8 cellular contexts compared by ENCODE assay signal in genomic region chr4:54091637-54092404, GRCh38. TPM values are rescaled to one million over a fixed set of nuclear protein-coding genes. Genes with fewer than 3 reads are reported as not detected.
DNase-seq lines count a peak whose midpoint lies in the region; ATAC-seq and TF ChIP-seq lines count a peak whose summit lies in the region.

No MANE protein-coding gene starts in this region.

- intact Hi-C loops in activated CD4-positive, alpha-beta T cell treated with anti-CD3 and anti-CD28 coated beads, Interleukin-2, amount 10 ng/mL, durations not matched to agents 24 days and 14 days (cut with micrococcal nuclease) = loop anchor here (1.0 to 2.0 kb wide), 3 partner anchors 9 to 27 kb away; partner anchors contain the start of gene CHIC2

- H3K27ac Mint-ChIP-seq in activated CD4-positive, alpha-beta T cell treated with anti-CD3 and anti-CD28 coated beads, Interleukin-2, amount 10 ng/mL, durations not matched to agents 24 days and 14 days = no peak overlapping the region

- peaks cover 0 to 26% (median 11%) of the 10 kb centered on the region in 4 donors for H3K4me1 ChIP-seq in liver (ENCODE audit: control insufficient read depth in 4 of 4, insufficient read depth in 4 of 4, low read length in 3 of 4)

- no peaks in the 10 kb centered on the region for H3K9me3 ChIP-seq in liver (ENCODE audit: control insufficient read depth in 4 of 4, low read length in 3 of 4)

- H3K9ac ChIP-seq in liver (ENCODE audit: low read depth in 1 of 2, low read length in 2 of 2) = peak overlapping the region; percentile 67 to 86

- H3K36me3 ChIP-seq in liver (ENCODE audit: control insufficient read depth in 4 of 4, insufficient read depth in 3 of 4, low read depth in 1 of 4, low read length in 3 of 4) = no peaks in the 10 kb centered on the region

- peaks cover 21% of the 10 kb centered on the region for H3K4me1 Mint-ChIP-seq in activated CD4-positive, alpha-beta T cell treated with anti-CD3 and anti-CD28 coated beads, Interleukin-2, amount 10 ng/mL, durations not matched to agents 24 days and 14 days

- H3K27me3 Mint-ChIP-seq in activated CD4-positive, alpha-beta T cell treated with anti-CD3 and anti-CD28 coated beads, Interleukin-2, amount 10 ng/mL, durations not matched to agents 24 days and 14 days = peaks cover 77% of the 10 kb centered on the region

- H3K4me3 ChIP-seq in liver (ENCODE audit: low read depth in 1 of 3, low read length in 3 of 3) = peak overlapping the region; percentile 49 to 59 (median 52)

- H3K27me3 ChIP-seq in liver (ENCODE audit: control insufficient read depth in 4 of 4, insufficient read depth in 4 of 4, low read length in 3 of 4) = peaks cover 0 to 3% (median 0%) of the 10 kb centered on the region in 4 donors

- H3K36me3 Mint-ChIP-seq in activated CD4-positive, alpha-beta T cell treated with anti-CD3 and anti-CD28 coated beads, Interleukin-2, amount 10 ng/mL, durations not matched to agents 24 days and 14 days (ENCODE audit: low read depth) = no peaks in the 10 kb centered on the region

- no peak for TF ChIP-seq POLR2A in GM18505 (IDR thresholded peaks at IDR 0.05; ENCODE audit: borderline replicate concordance, extremely low read depth, insufficient read depth, insufficient read length)

- WGBS in liver = under 1% methylated on average over 48 of the region's 48 CpGs

- peak overlapping the region; percentile 82 to 95 for H3K27ac ChIP-seq in liver (ENCODE audit: low read depth in 1 of 2, low read length in 2 of 2)

- H3K9me3 Mint-ChIP-seq in activated CD4-positive, alpha-beta T cell treated with anti-CD3 and anti-CD28 coated beads, Interleukin-2, amount 10 ng/mL, durations not matched to agents 24 days and 14 days = no peaks in the 10 kb centered on the region

- H3K4me3 Mint-ChIP-seq in activated CD4-positive, alpha-beta T cell treated with anti-CD3 and anti-CD28 coated beads, Interleukin-2, amount 10 ng/mL, durations not matched to agents 24 days and 14 days = peak overlapping the region; percentile 87

- DNase-seq in NCI-H2196 (lab: John Stamatoyannopoulos, UW; ENCODE audit: unreplicated experiment) (peak; percentile 19), dedifferentiated amniotic fluid mesenchymal stem cell (ENCODE audit: extremely low spot score) (peak; percentile 70), OCI-M1 (lab: John Stamatoyannopoulos, UW) (no peak)
- DNase-seq in activated CD4-positive, alpha-beta T cell treated with anti-CD3 and anti-CD28 coated beads, Interleukin-2, amount 10 ng/mL, durations not matched to agents 24 days and 14 days = peak; percentile 93
- peak; percentile 78 for DNase-seq in stimulated activated CD4-positive, alpha-beta T cell treated with anti-CD3 and anti-CD28 coated beads, Interleukin-4, amount 100 ng/mL, for 1 hour

- peak; percentile 5 to 36 for TF ChIP-seq RAD21 in liver (IDR thresholded peaks at IDR 0.05)

- no peak for TF ChIP-seq CTCF in liver (IDR thresholded peaks at IDR 0.05; ENCODE audit: low read depth, low read length, missing input control)

- ATAC-seq in GM18505 (IDR thresholded peaks at IDR 0.05; ENCODE audit: unreplicated experiment) (peak; percentile 68), HG02870 (IDR thresholded peaks at IDR 0.05; ENCODE audit: unreplicated experiment) (peak; percentile 71)

TF ChIP-seq in liver, 16 proteins besides CTCF, POLR2A, EP300 and RAD21:
- TF ChIP-seq ZBTB33 (IDR thresholded peaks at IDR 0.05) (peak; percentile 47), HNF4G (IDR thresholded peaks at IDR 0.05) (peak; percentile 7), HNF4A (conservative IDR thresholded peaks at IDR 0.05) (peak; percentile 44 to 49), SP1 (IDR thresholded peaks at IDR 0.05) (peak; percentile 57), TAF1 (conservative IDR thresholded peaks at IDR 0.05) (peak; percentile 60), YY1 (IDR thresholded peaks at IDR 0.05) (no peak), FOXA2 (IDR thresholded peaks at IDR 0.05) (no peak), JUND (IDR thresholded peaks at IDR 0.05) (no peak), REST (IDR thresholded peaks at IDR 0.05) (no peak), MAX (IDR thresholded peaks at IDR 0.05) (peak; percentile 48), FOXA1 (IDR thresholded peaks at IDR 0.05) (no peak), GABPA (IDR thresholded peaks at IDR 0.05 in 1 of 2, conservative IDR thresholded peaks at IDR 0.05 in 1 of 2) (no peak), NR2F2 (IDR thresholded peaks at IDR 0.05) (no peak), EGR1 (IDR thresholded peaks at IDR 0.05; ENCODE audit: low read depth in 2 of 2) (no peak), RXRA (IDR thresholded peaks at IDR 0.05) (peak in 1 of 2 donors; percentile 23)
- TF ChIP-seq, protein P1, sequence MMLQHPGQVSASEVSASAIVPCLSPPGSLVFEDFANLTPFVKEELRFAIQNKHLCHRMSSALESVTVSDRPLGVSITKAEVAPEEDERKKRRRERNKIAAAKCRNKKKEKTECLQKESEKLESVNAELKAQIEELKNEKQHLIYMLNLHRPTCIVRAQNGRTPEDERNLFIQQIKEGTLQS (IDR thresholded peaks at IDR 0.05) = no peak
TF ChIP-seq in liver: peak in this region for 7.

RNA-seq across cellular contexts. Expression of gene GSX2, which starts 8.1 kb away (rescaled TPM):
- total RNA-seq in activated CD4-positive, alpha-beta T cell treated with anti-CD3 and anti-CD28 coated beads, Interleukin-2, amount 10 ng/mL, durations not matched to agents 24 days and 14 days = not detected in 2 replicates
- not detected for total RNA-seq in liver
- not detected for polyA plus RNA-seq in liver

RNA-seq across cellular contexts. Expression of gene CHIC2, which starts 27.4 kb away (rescaled TPM):
- total RNA-seq in activated CD4-positive, alpha-beta T cell treated with anti-CD3 and anti-CD28 coated beads, Interleukin-2, amount 10 ng/mL, durations not matched to agents 24 days and 14 days = 20.0 and 23.8 TPM in 2 replicates
- 10 to 100 TPM; 21.7 to 26.2 TPM for total RNA-seq in liver
- polyA plus RNA-seq in liver = 10 to 100 TPM in 1 of 2 donors, 1 to 10 TPM in 1; 9.3 to 15.1 TPM
